ENCODE assay signal across 9 cellular contexts in the genomic region with DNA sequence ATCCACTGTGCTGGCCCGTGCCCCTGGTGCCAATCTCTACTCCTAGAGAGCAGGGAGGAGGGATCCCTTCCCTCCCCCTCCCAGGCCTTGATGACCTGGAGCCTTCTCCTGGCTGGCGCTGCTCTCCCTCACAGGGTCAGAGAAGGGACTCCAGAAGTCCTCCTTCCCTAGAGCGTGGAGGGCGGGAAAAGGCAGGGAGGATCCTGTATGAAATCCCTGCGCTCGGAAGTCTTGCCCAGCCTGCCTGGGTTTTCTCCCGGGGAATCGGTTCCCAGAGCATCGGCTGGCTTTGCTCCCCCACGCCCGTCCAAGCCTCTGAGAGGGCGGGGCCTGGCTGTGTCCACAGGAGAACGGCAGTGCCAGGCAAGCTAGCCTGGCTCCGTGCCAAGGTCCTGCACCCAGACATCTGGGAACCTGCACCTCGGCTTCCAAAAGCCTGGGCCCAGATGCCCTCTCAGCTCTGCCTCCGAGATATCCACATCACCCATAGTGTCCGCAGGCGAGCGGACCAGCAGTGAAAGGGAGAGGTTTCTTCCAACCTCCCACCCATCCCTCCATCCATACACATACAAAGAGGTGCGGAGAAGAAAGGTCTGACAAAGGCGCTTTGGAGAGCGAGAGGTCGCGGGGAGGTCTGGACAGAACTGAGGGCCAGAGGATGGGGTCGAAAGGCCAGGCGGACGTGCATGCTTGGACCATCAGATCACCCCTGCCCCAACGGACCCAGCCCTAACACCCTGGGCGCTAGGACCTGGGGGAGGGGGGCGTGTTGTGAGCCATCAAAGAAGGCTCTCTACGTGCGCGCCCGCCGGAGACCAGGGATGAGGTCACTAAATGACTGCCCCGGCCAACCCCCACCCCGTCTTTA. TPM values are rescaled to one million over a fixed set of nuclear protein-coding genes. Genes with fewer than 3 reads are reported as not detected.
DNase-seq lines count a peak whose midpoint lies in the region; ATAC-seq and TF ChIP-seq lines count a peak whose summit lies in the region.
"Had no signal": no experiment of that assay in that cellular context is flagged by ENCODE, and none has a peak within 500 bp of the region (broad histone marks: within the 10 kb centered on the region; RNA-seq: fewer than 3 reads in every experiment).

No MANE protein-coding gene starts in this region.

- H3K36me3 ChIP-seq in brain microvascular endothelial cell (replicated peaks) (no peaks in the 10 kb centered on the region), iPS-18a (ENCODE audit: control insufficient read depth, low read depth, low read length) (no peaks in the 10 kb centered on the region)

- TF ChIP-seq CTCF in brain microvascular endothelial cell (IDR thresholded peaks at IDR 0.05; ENCODE audit: low read depth, low read length, missing control alignments): no peak

- H3K4me1 ChIP-seq in iPS-18a (ENCODE audit: control insufficient read depth, low read depth, low read length): peaks cover 17% of the 10 kb centered on the region

- ATAC-seq in esophagus mucosa: no peak

- H3K27me3 ChIP-seq in brain microvascular endothelial cell (replicated peaks): peaks cover 24% of the 10 kb centered on the region
- peaks cover 40% of the 10 kb centered on the region for H3K27me3 ChIP-seq in iPS-18a (ENCODE audit: control insufficient read depth, insufficient read depth, low read length)

- DNase-seq in DMS53 (lab: John Stamatoyannopoulos, UW): peak; percentile 62
- no peak for DNase-seq in DMS53 treated with DMSO at 0.1 percent for 48 hours (lab: John Stamatoyannopoulos, UW; ENCODE audit: unreplicated experiment)
- DNase-seq in RPMI8226: peak; percentile 32
- peak; percentile 16 for DNase-seq in brain microvascular endothelial cell
- peak; percentile 93 for DNase-seq in retina
- no peak for DNase-seq in cortex of kidney (lab: John Stamatoyannopoulos, UW)

- no peak overlapping the region for H3K9ac ChIP-seq in iPS-18a (ENCODE audit: low read length)

- in situ Hi-C loops in brain microvascular endothelial cell (cut with HindIII; ENCODE audit: low pct_ligation_motif_present, low sequenced_read_pairs): no loop called here

- H3K4me3 ChIP-seq in brain microvascular endothelial cell (ENCODE audit: low read depth, low read length): peak overlapping the region; percentile 56
- peak overlapping the region; percentile 84 for H3K4me3 ChIP-seq in iPS-18a (ENCODE audit: low read length)

- H3K27ac ChIP-seq in brain microvascular endothelial cell: no peak overlapping the region
- H3K27ac ChIP-seq in iPS-18a (ENCODE audit: low read length): no peak overlapping the region

- H3K9me3 ChIP-seq in iPS-18a (ENCODE audit: control insufficient read depth, low read depth, low read length): no peaks in the 10 kb centered on the region

RNA-seq across cellular contexts. Expression of a gene that starts 1.1 kb away (rescaled TPM):
- 0.32 TPM for total RNA-seq in esophagus mucosa

RNA-seq across cellular contexts. Expression of a gene that starts 36.1 kb away (rescaled TPM):
- total RNA-seq in esophagus mucosa: not detected
- total RNA-seq: subcutaneous adipose tissue had no signal

RNA-seq across cellular contexts. Expression of a gene that starts 47.5 kb away (rescaled TPM):
- not detected for total RNA-seq in esophagus mucosa
- total RNA-seq: subcutaneous adipose tissue had no signal

RNA-seq across cellular contexts. Expression of a gene that starts 59.2 kb away (rescaled TPM):
- total RNA-seq in esophagus mucosa: 0.28 TPM

Comparison
In these comparisons a context has a peak if more than half of its experiments do, and no peak if none do; other contexts are left out.
1. DNase-seq: peak in DMS53 (single experiment), RPMI8226 (single experiment), brain microvascular endothelial cell (single experiment) and retina (single experiment); none in DMS53 treated with DMSO at 0.1 percent for 48 hours (single experiment) and cortex of kidney (single experiment).